ENCODE assay signal across 2 cellular contexts in genomic region chr12:111780166-111780565, GRCh38.
TF ChIP-seq lines count a peak whose summit lies in the region.

No MANE protein-coding gene starts in this region.

TF ChIP-seq in IMR-90, 13 proteins besides CTCF, POLR2A, EP300 and RAD21:
- TF ChIP-seq ELK1 (IDR thresholded peaks at IDR 0.05; ENCODE audit: borderline replicate concordance, low read depth, low read length) (no peak), CHD1 (IDR thresholded peaks at IDR 0.05; ENCODE audit: low read depth, low read length) (no peak), FOS (IDR thresholded peaks at IDR 0.05; ENCODE audit: low read depth, low read length) (no peak), MAFK (IDR thresholded peaks at IDR 0.05; ENCODE audit: low read depth, low read length) (no peak)

TF ChIP-seq in SK-N-SH, 30 proteins besides CTCF, POLR2A, EP300 and RAD21:
- no peak for TF ChIP-seq RCOR1 (IDR thresholded peaks at IDR 0.05; ENCODE audit: low read length)
- no peak for TF ChIP-seq IRF3 (IDR thresholded peaks at IDR 0.05; ENCODE audit: low read depth, low read length)
- TF ChIP-seq MEF2A (IDR thresholded peaks at IDR 0.05; ENCODE audit: borderline replicate concordance, low read depth) = no peak
- no peak for TF ChIP-seq RFX5 (IDR thresholded peaks at IDR 0.05; ENCODE audit: low read length)
- no peak for TF ChIP-seq USF1 (IDR thresholded peaks at IDR 0.05; ENCODE audit: borderline replicate concordance, low read depth)
- no peak for TF ChIP-seq TAF1 (IDR thresholded peaks at IDR 0.05; ENCODE audit: borderline replicate concordance, low read depth, low read length)
- TF ChIP-seq POLR2AphosphoS5 (IDR thresholded peaks at IDR 0.05; ENCODE audit: low read depth, low read length) = no peak
- TF ChIP-seq ZBTB33 (IDR thresholded peaks at IDR 0.05; ENCODE audit: borderline replicate concordance, low read depth) = no peak
- TF ChIP-seq ELF1 (IDR thresholded peaks at IDR 0.05) = no peak
- TF ChIP-seq TCF12 (IDR thresholded peaks at IDR 0.05) = no peak
- TF ChIP-seq MAX (IDR thresholded peaks at IDR 0.05; ENCODE audit: low read depth) = no peak
- no peak for TF ChIP-seq NRF1 (IDR thresholded peaks at IDR 0.05; ENCODE audit: low read depth, low read length)
- TF ChIP-seq TEAD4 (IDR thresholded peaks at IDR 0.05; ENCODE audit: borderline replicate concordance, insufficient read depth) = no peak
- TF ChIP-seq CHD2 (IDR thresholded peaks at IDR 0.05; ENCODE audit: low read length, partially characterized antibody) = no peak
- no peak for TF ChIP-seq FOXJ3 (CRISPR knock-in tag; IDR thresholded peaks at IDR 0.05)
